ENCODE assay signal across 11 cellular contexts in genomic region chr13:90615767-90616166, GRCh38.
"Had no signal": no experiment of that assay in that cellular context is flagged by ENCODE, and none has a peak within 500 bp of the region (broad histone marks: within the 10 kb centered on the region; RNA-seq: fewer than 3 reads in every experiment).

No MANE protein-coding gene starts in this region.

- H3K27ac ChIP-seq: GM23248 had no signal

- H3K27ac Mint-ChIP-seq: GM23338, H9, HFFc6 had no signal

- H3K4me1 ChIP-seq: HAP-1 had no signal

- H3K9me3 ChIP-seq: HAP-1 had no signal

- DNase-seq: GM23248, GOT3, H7, H9, HCEC 1CT, HFFc6 had no signal

- H3K9me3 Mint-ChIP-seq: HFFc6 had no signal

- FAIRE-seq: H1, H54 had no signal

- H3K4me3 Mint-ChIP-seq: GM23338, H9, HFFc6 had no signal

- H3K4me1 Mint-ChIP-seq: GM23338, H9 had no signal

- ATAC-seq: GM23338, HCT116 had no signal

- H2AFZ ChIP-seq: GM23248, GM23338 had no signal

- H3K9ac ChIP-seq: GM23248 had no signal

- H3K4me3 ChIP-seq: GM23248, GM23338, HAP-1 had no signal

- H3K4me2 ChIP-seq: GM23338 had no signal

- H3K36me3 ChIP-seq: HAP-1 had no signal
